ENCODE assay signal across 2 cellular contexts in the genomic region with DNA sequence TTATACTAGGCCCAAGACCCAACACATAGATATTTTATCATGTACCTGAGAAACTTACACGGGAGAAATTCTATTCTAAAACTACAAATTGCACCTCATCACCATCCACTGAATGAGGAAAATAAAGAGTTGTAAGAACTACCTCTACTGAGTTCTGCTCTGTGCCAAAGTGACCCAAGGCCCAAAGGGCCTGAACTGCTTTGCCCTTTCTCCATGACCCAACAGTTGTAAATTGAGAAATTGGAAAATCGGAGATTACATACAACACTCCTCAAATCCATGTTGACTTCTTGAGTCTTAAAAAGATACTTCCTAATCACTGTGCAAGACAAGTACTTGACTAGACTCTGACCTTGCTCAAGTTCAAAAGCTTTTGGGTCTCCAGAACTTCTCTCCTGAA.
TF ChIP-seq lines count a peak whose summit lies in the region.

No MANE protein-coding gene starts in this region.

TF ChIP-seq in A549, 52 proteins besides CTCF, POLR2A, EP300 and RAD21 (continued from another document):
- TF ChIP-seq ZSCAN20 (CRISPR knock-in tag; IDR thresholded peaks at IDR 0.05), result no peak
- no peak for TF ChIP-seq ZNF302 (CRISPR knock-in tag; IDR thresholded peaks at IDR 0.05)
- no peak for TF ChIP-seq CEBPB (IDR thresholded peaks at IDR 0.05)
- TF ChIP-seq SREBF2 (IDR thresholded peaks at IDR 0.05), result no peak
- no peak for TF ChIP-seq KDM5A (IDR thresholded peaks at IDR 0.05)
TF ChIP-seq in A549: peak in this region for 3.

TF ChIP-seq in WTC11, 78 proteins besides CTCF, POLR2A, EP300 and RAD21 (continued from another document):
- TF ChIP-seq, protein P1, sequence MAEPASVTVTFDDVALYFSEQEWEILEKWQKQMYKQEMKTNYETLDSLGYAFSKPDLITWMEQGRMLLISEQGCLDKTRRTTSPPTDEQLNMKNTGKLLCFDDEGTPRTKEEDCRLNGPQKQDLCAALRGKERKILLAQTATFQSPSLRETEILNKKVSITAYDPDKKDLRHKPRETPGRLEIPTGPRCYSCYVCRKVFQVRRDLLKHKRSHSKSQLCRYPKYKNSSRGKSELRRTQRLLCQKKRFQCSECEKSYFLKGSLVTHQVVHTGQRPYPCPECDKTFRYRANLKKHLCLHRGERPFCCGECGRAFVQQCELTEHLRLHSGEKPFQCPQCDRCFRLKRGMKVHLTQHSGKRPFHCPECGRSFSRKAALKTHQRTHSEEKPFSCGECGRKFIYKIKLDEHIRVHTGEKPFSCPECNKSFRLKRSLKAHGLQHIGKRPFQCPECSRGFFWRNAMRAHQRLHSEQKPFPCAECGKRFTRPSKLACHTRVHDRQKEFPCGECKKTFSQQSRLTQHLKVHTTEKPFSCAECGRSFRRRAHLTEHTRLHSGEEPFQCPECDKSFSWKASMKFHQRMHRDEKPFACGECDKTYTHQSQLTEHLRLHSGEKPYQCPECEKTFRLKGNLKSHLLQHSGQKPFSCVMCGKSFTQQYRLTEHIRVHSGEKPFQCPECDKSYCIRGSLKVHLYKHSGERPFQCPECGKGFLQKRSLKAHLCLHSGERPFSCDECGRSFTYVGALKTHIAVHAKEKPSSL (CRISPR knock-in tag; conservative IDR thresholded peaks at IDR 0.05), result no peak
